ENCODE assay signal across 27 cellular contexts in the genomic region with DNA sequence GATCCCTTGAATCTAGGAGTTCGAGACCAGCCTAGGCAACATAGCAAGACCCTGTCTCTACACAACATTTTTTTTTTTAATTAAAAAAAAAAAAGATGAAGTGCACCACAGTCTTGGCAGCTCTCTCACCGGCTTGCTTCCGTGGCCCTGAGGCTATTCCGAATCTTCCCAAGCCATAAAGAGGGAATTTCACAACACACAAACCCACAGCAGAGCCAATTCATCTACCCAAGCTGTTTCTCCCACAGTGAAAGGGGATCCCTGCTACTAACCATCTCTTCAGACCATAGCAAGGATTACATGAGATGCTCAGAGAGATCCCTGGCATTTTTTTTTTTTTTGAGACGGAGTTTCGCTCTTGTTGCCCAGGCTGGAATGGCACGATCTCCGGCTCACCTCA. TPM values are rescaled to one million over a fixed set of nuclear protein-coding genes. Genes with fewer than 3 reads are reported as not detected.
DNase-seq lines count a peak whose midpoint lies in the region; ATAC-seq and TF ChIP-seq lines count a peak whose summit lies in the region.
"Had no signal": no experiment of that assay in that cellular context is flagged by ENCODE, and none has a peak within 500 bp of the region (broad histone marks: within the 10 kb centered on the region; RNA-seq: fewer than 3 reads in every experiment).

No MANE protein-coding gene starts in this region.

- no peak overlapping the region for H3K4me3 ChIP-seq in AG09309 (ENCODE audit: control insufficient read depth, low read depth, low read length)
- H3K4me3 ChIP-seq: GM23338, SJSA1 had no signal

- DNase-seq in AG09309 (ENCODE audit: low read depth) (peak; percentile 71), EH (ENCODE audit: low read depth) (peak; percentile 67), RPMI7951 (ENCODE audit: low read depth) (peak; percentile 73), fibroblast of gingiva (ENCODE audit: low read depth) (peak; percentile 55), left lobe of liver (ENCODE audit: low spot score) (no peak)
- DNase-seq in activated CD4-positive, alpha-beta T cell treated with anti-CD3 and anti-CD28 coated beads for 48 hours = no peak
- DNase-seq in activated CD8-positive, alpha-beta memory T cell treated with anti-CD3 and anti-CD28 coated beads, Interleukin-2, amount 50 U/mL, for 48 hours = no peak
- DNase-seq: DMS153, DND-41, H9, HFFc6, IMR-90, KG1, NCI-H1092 treated with DMSO at 0.1 percent for 48 hours, NCI-H1436, NCI-H187, NCI-H2171 treated with DMSO at 0.1 percent for 48 hours, NCI-H524, NCI-H774, Right ventricle myocardium superior had no signal

- ATAC-seq in HG03460 (IDR thresholded peaks at IDR 0.05; ENCODE audit: unreplicated experiment) (no peak), left lobe of liver (no peak)
- ATAC-seq: GM23338 had no signal

- no peak for TF ChIP-seq CTCF in AG09309 (IDR thresholded peaks at IDR 0.05; ENCODE audit: control insufficient read depth, insufficient read depth, low read depth, low read length, missing control alignments)

RNA-seq across cellular contexts. Expression of gene CHD5, which starts 8.3 kb away (rescaled TPM):
- total RNA-seq in RPMI7951 (2014; rRNA removed; shearing (Covaris generic)) = under 0.01 TPM in 1 of 2 replicates, not detected in the other
- 0.08 TPM for total RNA-seq in left lobe of liver
- total RNA-seq: Right ventricle myocardium superior had no signal

RNA-seq across cellular contexts. Expression of gene RPL22, which starts 10.9 kb away (rescaled TPM):
- total RNA-seq in RPMI7951 (2014; rRNA removed; shearing (Covaris generic)) = 245 and 306 TPM in 2 replicates
- 109 TPM for total RNA-seq in left lobe of liver

RNA-seq across cellular contexts. Expression of gene RNF207, which starts 17.5 kb away (rescaled TPM):
- total RNA-seq in RPMI7951 (2014; rRNA removed; shearing (Covaris generic)) = 4.9 and 5.0 TPM in 2 replicates
- total RNA-seq in left lobe of liver = 17.7 TPM

RNA-seq across cellular contexts. Expression of gene ICMT, which starts 47.3 kb away (rescaled TPM):
- total RNA-seq in RPMI7951 (2014; rRNA removed; shearing (Covaris generic)) = 101 and 105 TPM in 2 replicates
- 25.9 TPM for total RNA-seq in left lobe of liver

RNA-seq across cellular contexts. Expression of gene HES3, which starts 55.5 kb away (rescaled TPM):
- total RNA-seq in RPMI7951 (2014; rRNA removed; shearing (Covaris generic)) = not detected in 2 replicates
- not detected for total RNA-seq in left lobe of liver
- total RNA-seq: A172; B cell; G401; HFFc6; IMR-90; Right ventricle myocardium superior; SJSA1; T-helper 1 cell treated with Interleukin-12 subunit alpha and Interleukin-12 subunit beta and Interleukin-4 antibody, amounts not matched to agents 30 ng/mL and 1 ng/mL, for 36 hours had no signal

Comparison
In these comparisons a context has a peak if more than half of its experiments do, and no peak if none do; other contexts are left out.
1. DNase-seq: peak in AG09309 (single experiment), EH (single experiment), RPMI7951 (single experiment) and fibroblast of gingiva (single experiment); none in activated CD4-positive, alpha-beta T cell treated with anti-CD3 and anti-CD28 coated beads for 48 hours (single experiment), activated CD8-positive, alpha-beta memory T cell treated with anti-CD3 and anti-CD28 coated beads, Interleukin-2, amount 50 U/mL, for 48 hours (single experiment) and left lobe of liver (single experiment).